ENCODE assay signal across 23 cellular contexts in genomic region chr15:101669744-101670143, GRCh38. TPM values are rescaled to one million over a fixed set of nuclear protein-coding genes. Genes with fewer than 3 reads are reported as not detected.
DNase-seq lines count a peak whose midpoint lies in the region; ATAC-seq and TF ChIP-seq lines count a peak whose summit lies in the region.
"Had no signal": no experiment of that assay in that cellular context is flagged by ENCODE, and none has a peak within 500 bp of the region (broad histone marks: within the 10 kb centered on the region; RNA-seq: fewer than 3 reads in every experiment).

No MANE protein-coding gene starts in this region.

- no peaks in the 10 kb centered on the region for H4K20me1 ChIP-seq in GM23248 (ENCODE audit: insufficient read depth)

- H3K9ac ChIP-seq in GM23248 = no peak overlapping the region

- H3F3A ChIP-seq in GM23248 (ENCODE audit: insufficient read depth) = peaks cover 6% of the 10 kb centered on the region; the same call in 1 of the 2 replicates

- H3K4me2 ChIP-seq in GM23248 (ENCODE audit: unreplicated experiment) = peak overlapping the region; percentile 11

- no peaks in the 10 kb centered on the region for H3K9me2 ChIP-seq in GM23248 (ENCODE audit: insufficient read depth)

- no peaks in the 10 kb centered on the region for H3K79me2 ChIP-seq in GM23248 (ENCODE audit: insufficient read depth)

- DNase-seq in GM23248 (peak; percentile 17), NB4 (ENCODE audit: low read depth) (peak; percentile 44), amniotic epithelial cell (ENCODE audit: low read depth) (peak; percentile 43), foreskin fibroblast (peak; percentile 61 to 78), NCI-H1436 treated with DMSO at 0.1 percent for 48 hours (lab: John Stamatoyannopoulos, UW) (no peak), ureter (ENCODE audit: low spot score) (no peak)
- DNase-seq: activated CD8-positive, alpha-beta memory T cell treated with anti-CD3 and anti-CD28 coated beads for 24 hours; activated gamma-delta T cell; activated T-cell treated with anti-CD3 and anti-CD28 coated beads, Interleukin-2, amount 50 U/mL, for 1 hour; CD4-positive, CD25-positive, alpha-beta regulatory T cell; DND-41; effector memory CD4-positive, alpha-beta T cell; left lung; sigmoid colon; stimulated activated CD4-positive, alpha-beta T cell treated with anti-CD3 and anti-CD28 coated beads, Interleukin-15, amount 100 ng/mL, for 24 hours; stimulated activated naive CD4-positive, alpha-beta T cell treated with Interleukin-2 at 50 U/mL for 16 hours; T-helper 17 cell; uterus had no signal

- H3K4me3 ChIP-seq in GM23248 (no peak overlapping the region), NB4 (ENCODE audit: low read depth, low read length) (no peak overlapping the region), foreskin fibroblast (ENCODE audit: low read depth in 1 of 2, low read length in 2 of 2) (no peak overlapping the region)
- H3K4me3 ChIP-seq: left lung, sigmoid colon, thoracic aorta, uterus had no signal

- H3K27ac ChIP-seq in GM23248 = no peak overlapping the region
- H3K27ac ChIP-seq: left lung, sigmoid colon, thoracic aorta, uterus had no signal

- peaks cover 10% of the 10 kb centered on the region for H3K4me1 ChIP-seq in GM23248 (ENCODE audit: insufficient read depth)
- H3K4me1 ChIP-seq: left lung, sigmoid colon, uterus had no signal

- H3K9me3 ChIP-seq in GM23248 (ENCODE audit: low read depth) = no peaks in the 10 kb centered on the region
- H3K9me3 ChIP-seq: left lung, sigmoid colon, thoracic aorta, uterus had no signal

- H3K36me3 ChIP-seq in GM23248 (ENCODE audit: low read depth) = peaks cover 14% of the 10 kb centered on the region; the same call in 1 of the 2 replicates
- H3K36me3 ChIP-seq: uterus had no signal

- no peak for TF ChIP-seq POLR2A in NB4 (IDR thresholded peaks at IDR 0.05; ENCODE audit: extremely low read depth, insufficient read length)

- no peak overlapping the region for H2AFZ ChIP-seq in GM23248

- 81 to 90% methylated on average over 3 of the region's 3 CpGs for WGBS in GM23248 (ENCODE audit: low coverage in 1 of 2, low lambda C conversion rate in 2 of 2, missing lambda C conversion rate in 2 of 2), 2 experiments

- ATAC-seq in HG03460 (IDR thresholded peaks at IDR 0.05; ENCODE audit: unreplicated experiment) = no peak
- ATAC-seq: esophagus mucosa, left lung, Right ventricle myocardium inferior, SK-N-SH treated with all-trans-retinoic acid at 6 μM for 48 hours, T-helper 17 cell had no signal

- TF ChIP-seq CTCF in NB4 (IDR thresholded peaks at IDR 0.05; ENCODE audit: low read depth, low read length) (no peak), foreskin fibroblast (IDR thresholded peaks at IDR 0.05; ENCODE audit: low read depth, low read length) (no peak)

- in situ Hi-C loops in GM23248 (cut with MboI) = no loop called here

- no peaks in the 10 kb centered on the region for H3K27me3 ChIP-seq in GM23248 (replicated peaks; ENCODE audit: insufficient read depth)
- H3K27me3 ChIP-seq: left lung, sigmoid colon, uterus had no signal

RNA-seq across cellular contexts. Expression of gene TM2D3, which starts 17.6 kb away (rescaled TPM):
- 49.0 and 68.7 TPM in 2 replicates for total RNA-seq in GM23248 (2014; rRNA removed; shearing (Covaris generic))
- polyA plus RNA-seq in GM23248 (2016; fragmentation: Nextera tagmentation; extraction: Ambion mirVana) = 58.3 and 58.7 TPM in 2 replicates
- 46.6 TPM for total RNA-seq in ureter

RNA-seq across cellular contexts. Expression of gene TARS3, which starts 54.5 kb away (rescaled TPM):
- total RNA-seq in GM23248 (2014; rRNA removed; shearing (Covaris generic)) = 7.9 and 9.5 TPM in 2 replicates
- polyA plus RNA-seq in GM23248 (2016; fragmentation: Nextera tagmentation; extraction: Ambion mirVana) = 7.2 and 8.1 TPM in 2 replicates
- total RNA-seq in ureter = 18.4 TPM

Comparison
In these comparisons a context has a peak if more than half of its experiments do, and no peak if none do; other contexts are left out.
1. DNase-seq: peak in GM23248 (single experiment), NB4 (single experiment), amniotic epithelial cell (single experiment) and foreskin fibroblast (2 of 2); none in NCI-H1436 treated with DMSO at 0.1 percent for 48 hours (single experiment) and ureter (single experiment).